15 cellular contexts compared by ENCODE assay signal in the genomic region with DNA sequence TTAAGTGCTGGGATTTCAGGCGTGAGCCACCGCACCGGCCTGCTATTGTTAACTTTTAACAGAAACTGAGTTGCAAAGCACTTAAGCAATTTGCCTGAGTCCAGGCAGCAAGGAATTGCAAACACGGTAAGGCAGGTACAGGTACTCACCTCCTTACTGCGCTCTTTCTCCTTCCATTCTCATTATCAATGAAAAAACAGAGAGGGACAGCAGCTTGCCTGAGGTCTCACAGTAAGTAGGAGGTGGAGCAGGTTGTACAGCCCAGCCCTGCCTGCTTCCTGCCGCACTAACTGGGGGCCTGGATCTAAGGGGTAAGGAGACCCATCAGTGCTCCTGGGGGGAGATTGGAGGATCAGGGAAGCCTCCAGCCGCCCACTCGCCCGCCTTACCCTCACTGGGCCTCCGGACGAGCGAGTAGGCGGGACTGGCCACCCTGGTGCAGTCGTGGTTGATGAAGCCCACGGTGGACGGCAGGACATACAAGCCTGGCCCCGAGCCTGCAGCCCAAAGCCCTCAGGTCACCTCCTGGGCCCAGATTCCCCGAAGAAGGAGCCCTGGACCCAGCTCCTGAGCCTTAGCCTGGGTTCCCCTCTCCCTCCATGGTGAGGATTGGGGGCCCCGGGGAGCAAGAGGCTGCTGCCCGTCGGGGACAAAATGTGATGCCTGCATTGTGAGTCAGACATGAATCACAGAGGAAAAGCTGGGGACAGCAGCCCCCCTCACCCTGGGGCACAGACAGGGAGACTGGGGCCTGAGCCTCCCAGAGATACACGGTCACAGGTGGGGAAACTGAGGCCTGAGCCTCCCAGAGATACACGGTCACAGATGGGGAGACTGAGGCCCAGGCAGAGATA. TPM values are rescaled to one million over a fixed set of nuclear protein-coding genes. Genes with fewer than 3 reads are reported as not detected.
"Had no signal": no experiment of that assay in that cellular context is flagged by ENCODE, and none has a peak within 500 bp of the region (broad histone marks: within the 10 kb centered on the region; RNA-seq: fewer than 3 reads in every experiment).

No MANE protein-coding gene starts in this region.

- H3K4me3 ChIP-seq: coronary artery, heart right ventricle, left lung, stomach, thoracic aorta had no signal

- ATAC-seq: activated CD4-positive, alpha-beta T cell treated with anti-CD3 and anti-CD28 coated beads for 36 hours; activated CD8-positive, alpha-beta T cell treated with anti-CD3 and anti-CD28 coated beads, Interleukin-2, amount 10 ng/mL, durations not matched to agents 7 days and 5 days; heart right ventricle; left lung; natural killer cell treated with Interleukin-12 subunit alpha and Interleukin-12 subunit beta and Interleukin-15 and Interleukin-18, amount 100 ng/mL, for 72 hours had no signal

- H3K36me3 Mint-ChIP-seq: memory B cell; natural killer cell treated with Interleukin-12 subunit alpha and Interleukin-12 subunit beta and Interleukin-15 and Interleukin-18, amount 100 ng/mL, for 72 hours had no signal

- H3K4me3 Mint-ChIP-seq: activated CD4-positive, alpha-beta T cell treated with anti-CD3 and anti-CD28 coated beads for 36 hours; activated CD8-positive, alpha-beta T cell treated with anti-CD3 and anti-CD28 coated beads, Interleukin-2, amount 10 ng/mL, durations not matched to agents 7 days and 5 days; activated naive CD4-positive, alpha-beta T cell treated with anti-CD3 and anti-CD28 coated beads for 36 hours; activated T-helper 1 cell treated with anti-CD3 and anti-CD28 coated beads, Interleukin-12 subunit alpha, Interleukin-12 subunit beta, Interleukin-2, Interleukin-4 antibody, amounts not matched to agents 30 ng/mL and 10 ng/mL and 1 ng/mL, durations not matched to agents 14 hours and 24 hours and 36 hours; memory B cell; natural killer cell treated with Interleukin-12 subunit alpha and Interleukin-12 subunit beta and Interleukin-15 and Interleukin-18, amount 100 ng/mL, for 72 hours had no signal

- H3K9me3 ChIP-seq: heart right ventricle, left lung, stomach, thoracic aorta had no signal

- DNase-seq: activated CD4-positive, alpha-beta T cell treated with anti-CD3 and anti-CD28 coated beads for 36 hours; activated CD8-positive, alpha-beta memory T cell treated with anti-CD3 and anti-CD28 coated beads, Interleukin-2, amount 50 U/mL, for 48 hours; activated CD8-positive, alpha-beta T cell treated with anti-CD3 and anti-CD28 coated beads, Interleukin-2, amount 10 ng/mL, durations not matched to agents 7 days and 5 days; activated naive CD4-positive, alpha-beta T cell treated with anti-CD3 and anti-CD28 coated beads for 36 hours; effector CD4-positive, alpha-beta T cell; heart right ventricle; stimulated activated CD4-positive, alpha-beta T cell treated with anti-CD3 and anti-CD28 coated beads, Interleukin-4, amount 100 ng/mL, for 4 hours; stomach; WERI-Rb-1 had no signal

- H3K4me1 ChIP-seq: left lung, stomach had no signal

- H3K36me3 ChIP-seq: heart right ventricle, left lung, stomach, thoracic aorta, WERI-Rb-1 had no signal

- H3K27me3 Mint-ChIP-seq: activated CD4-positive, alpha-beta T cell treated with anti-CD3 and anti-CD28 coated beads for 36 hours had no signal

- H3K27ac ChIP-seq: coronary artery, heart right ventricle, left lung, stomach, thoracic aorta, WERI-Rb-1 had no signal

- H3K27ac Mint-ChIP-seq: activated CD4-positive, alpha-beta T cell treated with anti-CD3 and anti-CD28 coated beads for 36 hours; activated CD8-positive, alpha-beta T cell treated with anti-CD3 and anti-CD28 coated beads, Interleukin-2, amount 10 ng/mL, durations not matched to agents 7 days and 5 days; activated naive CD4-positive, alpha-beta T cell treated with anti-CD3 and anti-CD28 coated beads for 36 hours; activated T-helper 1 cell treated with anti-CD3 and anti-CD28 coated beads, Interleukin-12 subunit alpha, Interleukin-12 subunit beta, Interleukin-2, Interleukin-4 antibody, amounts not matched to agents 30 ng/mL and 10 ng/mL and 1 ng/mL, durations not matched to agents 14 hours and 24 hours and 36 hours; memory B cell; natural killer cell treated with Interleukin-12 subunit alpha and Interleukin-12 subunit beta and Interleukin-15 and Interleukin-18, amount 100 ng/mL, for 72 hours had no signal

- H3K9me3 Mint-ChIP-seq: activated naive CD4-positive, alpha-beta T cell treated with anti-CD3 and anti-CD28 coated beads for 36 hours; activated T-helper 1 cell treated with anti-CD3 and anti-CD28 coated beads, Interleukin-12 subunit alpha, Interleukin-12 subunit beta, Interleukin-2, Interleukin-4 antibody, amounts not matched to agents 30 ng/mL and 10 ng/mL and 1 ng/mL, durations not matched to agents 14 hours and 24 hours and 36 hours; natural killer cell treated with Interleukin-12 subunit alpha and Interleukin-12 subunit beta and Interleukin-15 and Interleukin-18, amount 100 ng/mL, for 72 hours had no signal

- H3K4me1 Mint-ChIP-seq: activated CD4-positive, alpha-beta T cell treated with anti-CD3 and anti-CD28 coated beads for 36 hours; memory B cell had no signal

RNA-seq across cellular contexts. Expression of gene SHC2, which starts 11.4 kb away (rescaled TPM):
- total RNA-seq: activated CD8-positive, alpha-beta T cell treated with anti-CD3 and anti-CD28 coated beads, Interleukin-2, amount 10 ng/mL, durations not matched to agents 7 days and 5 days; activated naive CD4-positive, alpha-beta T cell treated with anti-CD3 and anti-CD28 coated beads for 36 hours; activated T-helper 1 cell treated with anti-CD3 and anti-CD28 coated beads, Interleukin-12 subunit alpha, Interleukin-12 subunit beta, Interleukin-2, Interleukin-4 antibody, amounts not matched to agents 30 ng/mL and 10 ng/mL and 1 ng/mL, durations not matched to agents 14 hours and 24 hours and 36 hours had no signal
